ENCODE assay signal across 8 cellular contexts in the genomic region with DNA sequence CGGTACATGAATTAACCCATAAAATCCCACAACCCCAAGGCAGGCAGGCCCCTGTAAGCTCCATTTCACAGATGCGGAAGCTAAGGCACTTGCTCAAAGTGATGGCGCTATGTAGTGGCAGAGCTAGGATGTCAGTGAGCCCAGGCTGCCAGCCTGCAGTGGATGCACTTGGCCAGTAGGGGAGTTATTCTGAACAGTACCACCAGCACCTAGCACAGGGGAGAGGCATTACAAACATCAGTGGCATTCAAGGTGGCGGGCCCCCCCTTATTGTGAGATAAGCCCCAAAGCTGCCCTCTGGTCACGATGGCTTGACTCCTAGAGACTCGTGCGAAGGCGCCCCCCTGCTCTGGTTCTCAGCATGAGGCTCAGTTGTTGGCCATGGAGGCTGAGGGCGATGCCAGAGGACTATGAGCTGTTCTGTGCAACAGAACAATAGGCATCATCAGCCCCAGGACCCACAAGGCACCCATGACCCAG. TPM values are rescaled to one million over a fixed set of nuclear protein-coding genes. Genes with fewer than 3 reads are reported as not detected.
DNase-seq lines count a peak whose midpoint lies in the region; ATAC-seq and TF ChIP-seq lines count a peak whose summit lies in the region.

No MANE protein-coding gene starts in this region.

- no peaks in the 10 kb centered on the region for H3K4me1 ChIP-seq in fibroblast of lung (ENCODE audit: control insufficient read depth, extremely low read depth, insufficient read depth, low read length)
- H3K4me1 ChIP-seq in parathyroid adenoma = peaks cover 12% of the 10 kb centered on the region

- no peaks in the 10 kb centered on the region for H3K79me2 ChIP-seq in fibroblast of lung (ENCODE audit: control insufficient read depth, insufficient read depth, low read length)
- no peaks in the 10 kb centered on the region for H3K79me2 ChIP-seq in parathyroid adenoma

- H3K9me3 ChIP-seq in fibroblast of lung (ENCODE audit: control insufficient read depth, insufficient read depth, low read depth, low read length) = no peaks in the 10 kb centered on the region
- no peaks in the 10 kb centered on the region for H3K9me3 ChIP-seq in parathyroid adenoma (ENCODE audit: control insufficient read depth, low read length)

- H3K27me3 ChIP-seq in fibroblast of lung (ENCODE audit: control insufficient read depth, insufficient read depth, low read length) = no peaks in the 10 kb centered on the region
- H3K27me3 ChIP-seq in parathyroid adenoma (ENCODE audit: control insufficient read depth, insufficient read depth, low read length) = no peaks in the 10 kb centered on the region

- DNase-seq in GM10266 (ENCODE audit: extremely low spot score) (peak; percentile 37), fibroblast of lung (ENCODE audit: low read depth in 2 of 2) (no peak), NCI-H748 (lab: John Stamatoyannopoulos, UW; ENCODE audit: unreplicated experiment) (no peak)
- no peak for DNase-seq in NK-92 treated with Interleukin-12 subunit alpha and Interleukin-12 subunit beta, amount 100 ng/mL, for 24 hours (lab: John Stamatoyannopoulos, UW)

- H3K27ac ChIP-seq in VCaP (no peak overlapping the region), fibroblast of lung (ENCODE audit: insufficient read depth, low read length) (no peak overlapping the region), parathyroid adenoma (no peak overlapping the region)

- H3K4me2 ChIP-seq in fibroblast of lung (ENCODE audit: extremely low read depth, insufficient read depth, low read length) (no peak overlapping the region), parathyroid adenoma (ENCODE audit: low read length) (no peak overlapping the region)

- H3K36me3 ChIP-seq in fibroblast of lung (ENCODE audit: control insufficient read depth, insufficient read depth, low read length) (peaks cover 12% of the 10 kb centered on the region), parathyroid adenoma (ENCODE audit: control insufficient read depth, insufficient read depth, low read length) (no peaks in the 10 kb centered on the region)

- H4K20me1 ChIP-seq in fibroblast of lung (ENCODE audit: control insufficient read depth, extremely low read depth, insufficient read depth, low read length) = no peaks in the 10 kb centered on the region

- H2AFZ ChIP-seq in fibroblast of lung (ENCODE audit: low read length) = no peak overlapping the region
- no peak overlapping the region for H2AFZ ChIP-seq in parathyroid adenoma

- TF ChIP-seq CTCF in GM10266 (IDR thresholded peaks at IDR 0.05; ENCODE audit: control insufficient read depth, insufficient read depth, low read depth, missing control alignments) = peak; percentile 55
- peak; percentile 58 for TF ChIP-seq CTCF in VCaP (conservative IDR thresholded peaks at IDR 0.05)
- TF ChIP-seq CTCF in fibroblast of lung (conservative IDR thresholded peaks at IDR 0.05 in 1 of 2, IDR thresholded peaks at IDR 0.05 in 1 of 2; ENCODE audit: low read depth in 1 of 2, low read length in 2 of 2) = peak; percentile 43 to 68
- peak; percentile 32 for TF ChIP-seq CTCF in parathyroid adenoma (IDR thresholded peaks at IDR 0.05)

- H3K9ac ChIP-seq in fibroblast of lung (ENCODE audit: insufficient read depth, low read length) = no peak overlapping the region
- no peak overlapping the region for H3K9ac ChIP-seq in parathyroid adenoma

- H3K4me3 ChIP-seq in fibroblast of lung (replicated peaks in 1 of 4; ENCODE audit: control extremely low read depth in 1 of 4, insufficient read depth in 1 of 4, low read depth in 3 of 4, low read length in 4 of 4) (no peak overlapping the region), parathyroid adenoma (ENCODE audit: low read depth, low read length) (no peak overlapping the region)

- peak; percentile 51 for ATAC-seq in HG02870 (IDR thresholded peaks at IDR 0.05; ENCODE audit: unreplicated experiment)
- ATAC-seq in GM21390 (IDR thresholded peaks at IDR 0.05; ENCODE audit: unreplicated experiment) = no peak

RNA-seq across cellular contexts. Expression of a gene that starts 33.8 kb away (rescaled TPM):
- 61.6 and 75.3 TPM in 2 replicates for total RNA-seq in fibroblast of lung
- polyA plus RNA-seq in fibroblast of lung = 20.1 and 34.1 TPM in 2 replicates
- polyA plus RNA-seq in fibroblast of lung (2012) = 30.8 and 46.9 TPM in 2 replicates
- polyA minus RNA-seq in fibroblast of lung (ENCODE audit: low replicate concordance) = 188 and 251 TPM in 2 replicates

RNA-seq across cellular contexts. Expression of a gene that starts 34.0 kb away (rescaled TPM):
- total RNA-seq in fibroblast of lung = 16.9 and 22.8 TPM in 2 replicates
- polyA plus RNA-seq in fibroblast of lung = 11.4 and 14.6 TPM in 2 replicates
- polyA plus RNA-seq in fibroblast of lung (2012) = 10.8 and 10.9 TPM in 2 replicates
- polyA minus RNA-seq in fibroblast of lung (ENCODE audit: low replicate concordance) = 32.6 and 71.1 TPM in 2 replicates
